ENCODE assay signal across 8 cellular contexts in the genomic region with DNA sequence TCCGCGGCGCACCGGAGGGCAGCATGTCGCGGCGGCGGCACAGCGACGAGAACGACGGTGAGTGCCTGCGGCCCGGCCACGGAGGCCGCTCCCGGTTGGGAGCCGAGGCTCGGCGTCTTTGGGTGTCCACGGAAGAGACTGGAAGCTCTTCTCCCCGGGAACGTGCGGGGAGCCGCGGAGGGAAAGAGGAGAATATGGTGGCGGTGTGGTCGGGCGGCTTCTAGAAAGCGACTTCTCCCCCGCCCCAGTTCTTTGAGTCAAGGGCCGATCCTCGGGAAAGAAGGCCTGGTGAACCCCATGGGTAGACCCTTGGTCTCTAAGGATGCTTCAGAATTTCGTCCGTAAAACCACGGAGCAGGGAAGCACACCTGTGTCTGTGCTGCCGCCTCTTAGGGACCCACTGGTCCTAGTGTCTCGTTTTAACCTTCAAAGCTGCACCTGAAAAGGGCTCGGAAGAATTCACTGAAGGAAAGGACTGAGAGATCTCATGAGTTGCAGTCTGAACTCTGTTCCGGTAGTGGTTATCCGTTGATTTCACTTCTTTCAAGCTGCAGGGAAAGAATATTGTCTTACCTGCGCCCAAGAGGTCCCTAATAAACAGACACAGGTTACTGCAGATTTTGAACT. TPM values are rescaled to one million over a fixed set of nuclear protein-coding genes. Genes with fewer than 3 reads are reported as not detected.
A peak's percentile ranks its signal among the peaks of the same experiment; 100 is the strongest.
DNase-seq lines count a peak whose midpoint lies in the region; ATAC-seq and TF ChIP-seq lines count a peak whose summit lies in the region.

No MANE protein-coding gene starts in this region.

- peak overlapping the region; percentile 75 for H3K4me2 ChIP-seq in DOHH2 (ENCODE audit: low read length)

- H3K4me3 Mint-ChIP-seq in progenitor cell of endocrine pancreas (ENCODE audit: low read depth): peak overlapping the region; percentile 94

- H3K4me1 Mint-ChIP-seq in progenitor cell of endocrine pancreas (ENCODE audit: low read depth): peaks cover 38% of the 10 kb centered on the region

- H3K27ac ChIP-seq in DOHH2 (ENCODE audit: low read depth, low read length): peak overlapping the region; percentile 78

- DNase-seq in foreskin fibroblast: peak in 1 of 2 donors; percentile 12
- DNase-seq in progenitor cell of endocrine pancreas (ENCODE audit: low spot score, unreplicated experiment): no peak
- no peak for DNase-seq in KBM-7
- no peak for DNase-seq in HCEC 1CT

- no peaks in the 10 kb centered on the region for H3K36me3 Mint-ChIP-seq in progenitor cell of endocrine pancreas (ENCODE audit: insufficient read depth)

- H3K27me3 ChIP-seq in DOHH2 (ENCODE audit: control insufficient read depth, low read length): no peaks in the 10 kb centered on the region

- peaks cover 13% of the 10 kb centered on the region; the same call in 1 of the 2 replicates for H4K20me1 ChIP-seq in DOHH2 (ENCODE audit: control insufficient read depth, insufficient read depth, low read depth, low read length)

- peaks cover 40% of the 10 kb centered on the region for H3K4me1 ChIP-seq in DOHH2 (ENCODE audit: control insufficient read depth, low read length)

- peaks cover 51% of the 10 kb centered on the region for H3K36me3 ChIP-seq in DOHH2 (ENCODE audit: control insufficient read depth, low read length)

- H3F3A ChIP-seq in DOHH2 (ENCODE audit: control insufficient read depth, insufficient read depth): peaks cover 3% of the 10 kb centered on the region; the same call in 1 of the 2 replicates

- H3K27me3 Mint-ChIP-seq in progenitor cell of endocrine pancreas: no peaks in the 10 kb centered on the region

- H3K79me2 ChIP-seq in DOHH2 (ENCODE audit: control insufficient read depth, low read length): peaks cover 92% of the 10 kb centered on the region

- ATAC-seq in HG02623 (IDR thresholded peaks at IDR 0.05; ENCODE audit: unreplicated experiment): peak; percentile 0
- no peak for ATAC-seq in HG03571 (IDR thresholded peaks at IDR 0.05; ENCODE audit: unreplicated experiment)

- in situ Hi-C loops in KBM-7 (cut with MboI; ENCODE audit: low pct_unique_long_range_greater_than_20kb, low sequenced_read_pairs): no loop called here

- H3K9me2 ChIP-seq in DOHH2 (replicated peaks; ENCODE audit: control insufficient read depth, low read length): no peaks in the 10 kb centered on the region

- H3K4me3 ChIP-seq in DOHH2 (ENCODE audit: low read length): peak overlapping the region; percentile 90
- peak overlapping the region; percentile 99 for H3K4me3 ChIP-seq in WI38 (ENCODE audit: low read depth, low read length)
- peak overlapping the region; percentile 96 for H3K4me3 ChIP-seq in foreskin fibroblast (ENCODE audit: low read depth in 1 of 2, low read length in 2 of 2)

- no peaks in the 10 kb centered on the region for H3K9me3 ChIP-seq in DOHH2 (ENCODE audit: control insufficient read depth, insufficient read depth, low read length)

- no peak for TF ChIP-seq CTCF in DOHH2 (IDR thresholded peaks at IDR 0.05; ENCODE audit: low read depth, low read length, poor library complexity, severe bottlenecking)
- TF ChIP-seq CTCF in WI38 (IDR thresholded peaks at IDR 0.05; ENCODE audit: low read depth, low read length): no peak
- TF ChIP-seq CTCF in foreskin fibroblast (IDR thresholded peaks at IDR 0.05; ENCODE audit: low read depth, low read length): no peak
- no peak for TF ChIP-seq CTCF in progenitor cell of endocrine pancreas (IDR thresholded peaks at IDR 0.05; ENCODE audit: unreplicated experiment)

- H3K27ac Mint-ChIP-seq in progenitor cell of endocrine pancreas: peak overlapping the region; percentile 100

- H3K9me3 Mint-ChIP-seq in progenitor cell of endocrine pancreas (ENCODE audit: low read depth): no peaks in the 10 kb centered on the region

RNA-seq across cellular contexts. Expression of a gene that starts 0.4 kb away (rescaled TPM):
- 45.9 and 55.7 TPM in 2 replicates for total RNA-seq in progenitor cell of endocrine pancreas

RNA-seq across cellular contexts. Expression of a gene that starts 0.8 kb away (rescaled TPM):
- 44.7 and 45.7 TPM in 2 replicates for total RNA-seq in progenitor cell of endocrine pancreas
